8 cellular contexts compared by ENCODE assay signal in genomic region chr2:233053928-233054774, GRCh38. TPM values are rescaled to one million over a fixed set of nuclear protein-coding genes. Genes with fewer than 3 reads are reported as not detected.
DNase-seq lines count a peak whose midpoint lies in the region; ATAC-seq and TF ChIP-seq lines count a peak whose summit lies in the region.

No MANE protein-coding gene starts in this region.

- no peaks in the 10 kb centered on the region for H3K9me3 Mint-ChIP-seq in activated CD4-positive, alpha-beta T cell treated with anti-CD3 and anti-CD28 coated beads for 36 hours (ENCODE audit: low read depth)
- H3K9me3 Mint-ChIP-seq in memory B cell = no peaks in the 10 kb centered on the region

- no peaks in the 10 kb centered on the region for H3K36me3 Mint-ChIP-seq in activated CD4-positive, alpha-beta T cell treated with anti-CD3 and anti-CD28 coated beads for 36 hours (ENCODE audit: low read depth)
- no peaks in the 10 kb centered on the region for H3K36me3 Mint-ChIP-seq in memory B cell

- intact Hi-C loops in activated CD4-positive, alpha-beta T cell treated with anti-CD3 and anti-CD28 coated beads for 36 hours (cut with DNase I, micrococcal nuclease) = loop anchor here (1.0 to 10.0 kb wide), 4 partner anchors 201 to 449 kb away; no protein-coding TSS in a partner anchor

- DNase-seq in SIG-M5 treated with dmso at 0.1 percent for 504 hours (lab: John Stamatoyannopoulos, UW; ENCODE audit: unreplicated experiment) (peak; percentile 42), SIG-M5 (lab: John Stamatoyannopoulos, UW) (no peak), NAMALWA (ENCODE audit: low spot score) (peak; percentile 56), choroid plexus epithelial cell (ENCODE audit: low read depth) (peak; percentile 51), memory B cell (ENCODE audit: low spot score in 2 of 2) (peak; percentile 65 to 75), middle frontal gyrus (ENCODE audit: extremely low spot score, low spot score) (no peak)
- peak; percentile 86 for DNase-seq in activated CD4-positive, alpha-beta T cell treated with anti-CD3 and anti-CD28 coated beads for 36 hours
- DNase-seq in stimulated activated CD8-positive, alpha-beta memory T cell treated with anti-CD3 and anti-CD28 coated beads, Interleukin-2, amount 100 ng/mL, for 1 hour (ENCODE audit: low read depth in 2 of 2) = peak; percentile 41 to 55

- H3K27ac Mint-ChIP-seq in activated CD4-positive, alpha-beta T cell treated with anti-CD3 and anti-CD28 coated beads for 36 hours = no peak overlapping the region
- H3K27ac Mint-ChIP-seq in memory B cell = no peak overlapping the region

- no peaks in the 10 kb centered on the region for H3K27me3 Mint-ChIP-seq in activated CD4-positive, alpha-beta T cell treated with anti-CD3 and anti-CD28 coated beads for 36 hours
- peaks cover 2% of the 10 kb centered on the region for H3K27me3 Mint-ChIP-seq in memory B cell

- CTCF ChIA-PET in activated CD4-positive, alpha-beta T cell treated with anti-CD3 and anti-CD28 coated beads for 36 hours (lab: Charles Lee) = interaction anchor here (0.5 to 2.2 kb wide), 57 partner anchors 9 to 449 kb away, joined by 3 to 25 read pairs (median 4); no protein-coding TSS in a partner anchor

- no peak overlapping the region for H3K4me3 Mint-ChIP-seq in activated CD4-positive, alpha-beta T cell treated with anti-CD3 and anti-CD28 coated beads for 36 hours
- H3K4me3 Mint-ChIP-seq in memory B cell = no peak overlapping the region

- POLR2A ChIA-PET in activated CD4-positive, alpha-beta T cell treated with anti-CD3 and anti-CD28 coated beads for 36 hours (lab: Charles Lee) = no interaction called here

- peaks cover 4% of the 10 kb centered on the region for H3K4me1 Mint-ChIP-seq in activated CD4-positive, alpha-beta T cell treated with anti-CD3 and anti-CD28 coated beads for 36 hours
- H3K4me1 Mint-ChIP-seq in memory B cell = peaks cover 19% of the 10 kb centered on the region

- peak; percentile 82 for ATAC-seq in activated CD4-positive, alpha-beta T cell treated with anti-CD3 and anti-CD28 coated beads for 36 hours
- ATAC-seq in memory B cell (ENCODE audit: low read depth) = peak; percentile 79

- TF ChIP-seq CTCF in choroid plexus epithelial cell (conservative IDR thresholded peaks at IDR 0.05; ENCODE audit: low read depth, low read length) = peak; percentile 97

- H3K4me3 ChIP-seq in choroid plexus epithelial cell (ENCODE audit: low read depth, low read length) = no peak overlapping the region

RNA-seq across cellular contexts. Expression of gene INPP5D, which starts 6.0 kb away (rescaled TPM):
- total RNA-seq in activated CD4-positive, alpha-beta T cell treated with anti-CD3 and anti-CD28 coated beads for 36 hours = 10 to 100 TPM; 40.5 to 53.4 TPM

RNA-seq across cellular contexts. Expression of gene NEU2, which starts 21.7 kb away (rescaled TPM):
- not detected for total RNA-seq in activated CD4-positive, alpha-beta T cell treated with anti-CD3 and anti-CD28 coated beads for 36 hours

RNA-seq across cellular contexts. Expression of gene NGEF, which starts 41.1 kb away (rescaled TPM):
- 1 to 10 TPM; 1.5 to 2.0 TPM for total RNA-seq in activated CD4-positive, alpha-beta T cell treated with anti-CD3 and anti-CD28 coated beads for 36 hours

Comparison
In these comparisons a context has a peak if more than half of its experiments do, and no peak if none do; other contexts are left out.
1. DNase-seq: peak in SIG-M5 treated with dmso at 0.1 percent for 504 hours (single experiment), NAMALWA (single experiment), activated CD4-positive, alpha-beta T cell treated with anti-CD3 and anti-CD28 coated beads for 36 hours (single experiment), choroid plexus epithelial cell (single experiment), memory B cell (2 of 2) and stimulated activated CD8-positive, alpha-beta memory T cell treated with anti-CD3 and anti-CD28 coated beads, Interleukin-2, amount 100 ng/mL, for 1 hour (2 of 2); none in SIG-M5 (single experiment) and middle frontal gyrus (single experiment).